ENCODE assay signal across 1 cellular context in the genomic region with DNA sequence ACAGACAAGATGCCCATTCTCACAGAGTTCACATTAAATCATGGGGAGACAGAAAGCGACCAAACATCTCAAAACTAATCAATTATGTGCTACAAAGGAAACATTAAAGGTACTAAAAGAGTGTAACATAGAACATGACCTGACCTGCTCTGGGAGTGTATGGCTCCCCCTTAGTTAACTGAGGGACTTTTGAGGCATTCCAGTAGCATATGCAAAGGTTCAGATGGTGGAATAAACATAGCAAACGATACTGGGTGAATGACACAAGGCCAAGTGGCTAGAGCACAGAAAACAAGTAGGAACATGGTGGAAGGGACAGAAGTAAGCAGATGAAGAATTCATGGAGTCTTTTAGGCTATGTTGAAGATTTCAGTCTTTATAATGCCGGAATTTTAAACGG.
TF ChIP-seq lines count a peak whose summit lies in the region.

No MANE protein-coding gene starts in this region.

TF ChIP-seq in GM23338, 12 proteins besides CTCF, POLR2A, EP300 and RAD21 (continued from another document):
- TF ChIP-seq, protein P1, sequence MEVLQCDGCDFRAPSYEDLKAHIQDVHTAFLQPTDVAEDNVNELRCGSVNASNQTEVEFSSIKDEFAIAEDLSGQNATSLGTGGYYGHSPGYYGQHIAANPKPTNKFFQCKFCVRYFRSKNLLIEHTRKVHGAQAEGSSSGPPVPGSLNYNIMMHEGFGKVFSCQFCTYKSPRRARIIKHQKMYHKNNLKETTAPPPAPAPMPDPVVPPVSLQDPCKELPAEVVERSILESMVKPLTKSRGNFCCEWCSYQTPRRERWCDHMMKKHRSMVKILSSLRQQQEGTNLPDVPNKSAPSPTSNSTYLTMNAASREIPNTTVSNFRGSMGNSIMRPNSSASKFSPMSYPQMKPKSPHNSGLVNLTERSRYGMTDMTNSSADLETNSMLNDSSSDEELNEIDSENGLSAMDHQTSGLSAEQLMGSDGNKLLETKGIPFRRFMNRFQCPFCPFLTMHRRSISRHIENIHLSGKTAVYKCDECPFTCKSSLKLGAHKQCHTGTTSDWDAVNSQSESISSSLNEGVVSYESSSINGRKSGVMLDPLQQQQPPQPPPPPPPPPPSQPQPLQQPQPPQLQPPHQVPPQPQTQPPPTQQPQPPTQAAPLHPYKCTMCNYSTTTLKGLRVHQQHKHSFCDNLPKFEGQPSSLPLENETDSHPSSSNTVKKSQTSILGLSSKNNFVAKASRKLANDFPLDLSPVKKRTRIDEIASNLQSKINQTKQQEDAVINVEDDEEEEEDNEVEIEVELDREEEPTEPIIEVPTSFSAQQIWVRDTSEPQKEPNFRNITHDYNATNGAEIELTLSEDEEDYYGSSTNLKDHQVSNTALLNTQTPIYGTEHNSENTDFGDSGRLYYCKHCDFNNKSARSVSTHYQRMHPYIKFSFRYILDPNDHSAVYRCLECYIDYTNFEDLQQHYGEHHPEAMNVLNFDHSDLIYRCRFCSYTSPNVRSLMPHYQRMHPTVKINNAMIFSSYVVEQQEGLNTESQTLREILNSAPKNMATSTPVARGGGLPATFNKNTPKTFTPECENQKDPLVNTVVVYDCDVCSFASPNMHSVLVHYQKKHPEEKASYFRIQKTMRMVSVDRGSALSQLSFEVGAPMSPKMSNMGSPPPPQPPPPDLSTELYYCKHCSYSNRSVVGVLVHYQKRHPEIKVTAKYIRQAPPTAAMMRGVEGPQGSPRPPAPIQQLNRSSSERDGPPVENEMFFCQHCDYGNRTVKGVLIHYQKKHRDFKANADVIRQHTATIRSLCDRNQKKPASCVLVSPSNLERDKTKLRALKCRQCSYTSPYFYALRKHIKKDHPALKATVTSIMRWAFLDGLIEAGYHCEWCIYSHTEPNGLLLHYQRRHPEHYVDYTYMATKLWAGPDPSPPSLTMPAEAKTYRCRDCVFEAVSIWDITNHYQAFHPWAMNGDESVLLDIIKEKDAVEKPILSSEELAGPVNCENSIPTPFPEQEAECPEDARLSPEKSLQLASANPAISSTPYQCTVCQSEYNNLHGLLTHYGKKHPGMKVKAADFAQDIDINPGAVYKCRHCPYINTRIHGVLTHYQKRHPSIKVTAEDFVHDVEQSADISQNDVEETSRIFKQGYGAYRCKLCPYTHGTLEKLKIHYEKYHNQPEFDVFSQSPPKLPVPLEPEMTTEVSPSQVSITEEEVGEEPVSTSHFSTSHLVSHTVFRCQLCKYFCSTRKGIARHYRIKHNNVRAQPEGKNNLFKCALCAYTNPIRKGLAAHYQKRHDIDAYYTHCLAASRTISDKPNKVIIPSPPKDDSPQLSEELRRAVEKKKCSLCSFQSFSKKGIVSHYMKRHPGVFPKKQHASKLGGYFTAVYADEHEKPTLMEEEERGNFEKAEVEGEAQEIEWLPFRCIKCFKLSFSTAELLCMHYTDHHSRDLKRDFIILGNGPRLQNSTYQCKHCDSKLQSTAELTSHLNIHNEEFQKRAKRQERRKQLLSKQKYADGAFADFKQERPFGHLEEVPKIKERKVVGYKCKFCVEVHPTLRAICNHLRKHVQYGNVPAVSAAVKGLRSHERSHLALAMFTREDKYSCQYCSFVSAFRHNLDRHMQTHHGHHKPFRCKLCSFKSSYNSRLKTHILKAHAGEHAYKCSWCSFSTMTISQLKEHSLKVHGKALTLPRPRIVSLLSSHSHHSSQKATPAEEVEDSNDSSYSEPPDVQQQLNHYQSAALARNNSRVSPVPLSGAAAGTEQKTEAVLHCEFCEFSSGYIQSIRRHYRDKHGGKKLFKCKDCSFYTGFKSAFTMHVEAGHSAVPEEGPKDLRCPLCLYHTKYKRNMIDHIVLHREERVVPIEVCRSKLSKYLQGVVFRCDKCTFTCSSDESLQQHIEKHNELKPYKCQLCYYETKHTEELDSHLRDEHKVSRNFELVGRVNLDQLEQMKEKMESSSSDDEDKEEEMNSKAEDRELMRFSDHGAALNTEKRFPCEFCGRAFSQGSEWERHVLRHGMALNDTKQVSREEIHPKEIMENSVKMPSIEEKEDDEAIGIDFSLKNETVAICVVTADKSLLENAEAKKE (CRISPR knock-in tag; IDR thresholded peaks at IDR 0.05): no peak
- TF ChIP-seq CREB1 (CRISPR knock-in tag; IDR thresholded peaks at IDR 0.05; ENCODE audit: low read depth): no peak
- no peak for TF ChIP-seq STAT1 (IDR thresholded peaks at IDR 0.05; ENCODE audit: unreplicated experiment)
